Comparison of ENCODE assay signal across 27 cellular contexts in the genomic region with DNA sequence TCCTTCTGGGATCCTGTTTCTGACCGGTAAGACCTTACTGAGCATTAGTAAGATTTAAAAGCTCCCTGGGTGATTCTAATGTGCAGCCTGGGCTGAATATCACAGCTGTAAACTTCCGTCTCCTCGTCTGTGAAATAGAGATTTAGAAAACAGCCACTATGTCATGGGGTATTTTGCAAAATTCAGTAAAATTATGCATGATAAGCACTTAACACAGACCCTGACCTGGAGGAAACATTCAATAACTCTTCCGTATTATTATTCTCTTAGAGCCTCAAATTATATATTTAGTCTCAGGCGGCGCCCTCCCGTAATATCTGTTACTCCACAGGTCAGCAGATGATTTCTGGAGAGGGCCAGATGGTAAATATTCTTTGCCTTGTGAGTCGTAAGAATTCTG. TPM values are rescaled to one million over a fixed set of nuclear protein-coding genes. Genes with fewer than 3 reads are reported as not detected.
DNase-seq lines count a peak whose midpoint lies in the region; ATAC-seq, FAIRE-seq and TF ChIP-seq lines count a peak whose summit lies in the region.
"Had no signal": no experiment of that assay in that cellular context is flagged by ENCODE, and none has a peak within 500 bp of the region (broad histone marks: within the 10 kb centered on the region; RNA-seq: fewer than 3 reads in every experiment).

No MANE protein-coding gene starts in this region.

- H3K27ac ChIP-seq in left ventricle myocardium inferior (replicated peaks) (peak overlapping the region; percentile 53), WERI-Rb-1 (peak overlapping the region; percentile 59), iPS-20b (ENCODE audit: low read length) (no peak overlapping the region), trophoblast cell (ENCODE audit: low read depth, low read length) (peak overlapping the region; percentile 19)
- H3K27ac ChIP-seq: BLaER1, KMS-11, SJCRH30 had no signal

- peaks cover 7% of the 10 kb centered on the region for H3K27me3 Mint-ChIP-seq in activated T-cell treated with anti-CD3 and anti-CD28 coated beads, Interleukin-2, amount 50 U/mL, for 72 hours (ENCODE audit: low read depth)
- H3K27me3 Mint-ChIP-seq: CD4-positive, CD25-positive, alpha-beta regulatory T cell had no signal

- 0 out of 2 replicates have a peak overlapping the region, but pooled peaks have one; percentile 3 for H3K9ac ChIP-seq in iPS-20b (ENCODE audit: low read depth, low read length)
- no peak overlapping the region for H3K9ac ChIP-seq in trophoblast cell (ENCODE audit: low read length)
- H3K9ac ChIP-seq: BLaER1, KMS-11 had no signal

- no peaks in the 10 kb centered on the region for H3K9me3 Mint-ChIP-seq in activated T-cell treated with anti-CD3 and anti-CD28 coated beads, Interleukin-2, amount 50 U/mL, for 72 hours
- H3K9me3 Mint-ChIP-seq: CD4-positive, CD25-positive, alpha-beta regulatory T cell; HFFc6 had no signal

- intact Hi-C loops in left ventricle myocardium inferior (cut with micrococcal nuclease) = no loop called here
- intact Hi-C loops in Right ventricle myocardium superior (cut with DNase I) = no loop called here

- H3K4me1 ChIP-seq in left ventricle myocardium inferior (peaks cover 21% of the 10 kb centered on the region), iPS-20b (ENCODE audit: insufficient read depth, low read length) (no peaks in the 10 kb centered on the region), trophoblast cell (ENCODE audit: control insufficient read depth in 1 of 2, insufficient read depth in 2 of 2, low read length in 2 of 2) (peaks cover 7 to 11% of the 10 kb centered on the region in 2 experiments)
- H3K4me1 ChIP-seq: BLaER1, HAP-1, SJCRH30 had no signal

- H2BK120ac ChIP-seq in trophoblast cell (ENCODE audit: insufficient read depth, low read length, poor library complexity) = no peak overlapping the region

- no peak overlapping the region for H3K14ac ChIP-seq in trophoblast cell (ENCODE audit: low read length)

- H3K27ac Mint-ChIP-seq in activated T-cell treated with anti-CD3 and anti-CD28 coated beads, Interleukin-2, amount 50 U/mL, for 72 hours = no peak overlapping the region
- H3K27ac Mint-ChIP-seq: CD4-positive, CD25-positive, alpha-beta regulatory T cell; HFFc6 had no signal

- H4K8ac ChIP-seq in trophoblast cell (ENCODE audit: low read depth, low read length) = no peak overlapping the region

- H3K9me3 ChIP-seq in left ventricle myocardium inferior (replicated peaks) (no peaks in the 10 kb centered on the region), WERI-Rb-1 (ENCODE audit: severe bottlenecking) (no peaks in the 10 kb centered on the region), iPS-20b (ENCODE audit: insufficient read depth, low read depth, low read length) (no peaks in the 10 kb centered on the region), trophoblast cell (ENCODE audit: insufficient read depth, low read depth, low read length) (no peaks in the 10 kb centered on the region)
- H3K9me3 ChIP-seq: BLaER1, HAP-1, SJCRH30 had no signal

- ATAC-seq in Right ventricle myocardium superior (ENCODE audit: poor library complexity) (no peak), GM18867 (IDR thresholded peaks at IDR 0.05; ENCODE audit: unreplicated experiment) (no peak)
- ATAC-seq in activated T-cell treated with anti-CD3 and anti-CD28 coated beads, Interleukin-2, amount 50 U/mL, for 72 hours (replicated peaks in 1 of 2) = no peak
- ATAC-seq: PC-3, SK-N-SH treated with all-trans-retinoic acid at 6 μM for 48 hours had no signal

- no peak overlapping the region for H2AK5ac ChIP-seq in trophoblast cell (ENCODE audit: low read length)

- TF ChIP-seq POLR2A in GM12892 (IDR thresholded peaks at IDR 0.05; ENCODE audit: low read depth, low read length) = no peak

- H3K4me3 ChIP-seq in left ventricle myocardium inferior (no peak overlapping the region), WERI-Rb-1 (ENCODE audit: low read depth, low read length) (no peak overlapping the region), iPS-20b (ENCODE audit: low read length) (no peak overlapping the region), trophoblast cell (ENCODE audit: low read depth, low read length) (no peak overlapping the region)
- H3K4me3 ChIP-seq: BLaER1, HAP-1, SJCRH30 had no signal

- peaks cover 8% of the 10 kb centered on the region for H3K79me1 ChIP-seq in trophoblast cell (ENCODE audit: low read length)

- peak overlapping the region; percentile 24 for H2BK12ac ChIP-seq in trophoblast cell (ENCODE audit: low read length)

- H3K4me2 ChIP-seq in trophoblast cell (ENCODE audit: low read length) = no peak overlapping the region
- H3K4me2 ChIP-seq: BLaER1, KMS-11 had no signal

- H3K4me3 Mint-ChIP-seq in activated T-cell treated with anti-CD3 and anti-CD28 coated beads, Interleukin-2, amount 50 U/mL, for 72 hours = no peak overlapping the region
- H3K4me3 Mint-ChIP-seq: CD4-positive, CD25-positive, alpha-beta regulatory T cell; HFFc6 had no signal

- H3K36me3 Mint-ChIP-seq in activated T-cell treated with anti-CD3 and anti-CD28 coated beads, Interleukin-2, amount 50 U/mL, for 72 hours (ENCODE audit: insufficient read depth in 2 of 2) = no peaks in the 10 kb centered on the region
- H3K36me3 Mint-ChIP-seq: CD4-positive, CD25-positive, alpha-beta regulatory T cell had no signal

- H4K12ac ChIP-seq in trophoblast cell (ENCODE audit: low read depth, low read length) = no peak overlapping the region

- H2AFZ ChIP-seq in trophoblast cell (ENCODE audit: insufficient read depth, low read length, poor library complexity) = no peak overlapping the region

- no peak for FAIRE-seq in GM12892 (lab: Jason Lieb, UNC)
- FAIRE-seq: HTR-8/SVneo had no signal

- H3K27me3 ChIP-seq in left ventricle myocardium inferior (ENCODE audit: low read depth) = no peaks in the 10 kb centered on the region
- H3K27me3 ChIP-seq in WERI-Rb-1 (ENCODE audit: insufficient read depth, low read depth, severe bottlenecking) = no peaks in the 10 kb centered on the region
- H3K27me3 ChIP-seq in iPS-20b (ENCODE audit: insufficient read depth, low read length) = no peaks in the 10 kb centered on the region
- H3K27me3 ChIP-seq in trophoblast cell (ENCODE audit: insufficient read depth, low read length) = no peaks in the 10 kb centered on the region
- H3K27me3 ChIP-seq: BLaER1, SJCRH30 had no signal

- no peaks in the 10 kb centered on the region for H3K4me1 Mint-ChIP-seq in activated T-cell treated with anti-CD3 and anti-CD28 coated beads, Interleukin-2, amount 50 U/mL, for 72 hours (ENCODE audit: low read depth)
- H3K4me1 Mint-ChIP-seq: CD4-positive, CD25-positive, alpha-beta regulatory T cell had no signal

- WGBS in trophoblast cell (ENCODE audit: extremely low coverage, insufficient coverage, insufficient read length) = no CpG with 5 or more reads among the region's 8 CpGs

- no peak overlapping the region for H3K23ac ChIP-seq in trophoblast cell (ENCODE audit: low read length)

- no peak overlapping the region for H2BK5ac ChIP-seq in trophoblast cell (ENCODE audit: low read depth, low read length, poor library complexity)

- H4K91ac ChIP-seq in trophoblast cell (ENCODE audit: low read depth, low read length) = no peak overlapping the region

- no peak overlapping the region for H3K18ac ChIP-seq in trophoblast cell (ENCODE audit: low read length)

- H3K36me3 ChIP-seq in left ventricle myocardium inferior (no peaks in the 10 kb centered on the region), WERI-Rb-1 (peaks cover 21% of the 10 kb centered on the region), iPS-20b (ENCODE audit: insufficient read depth, low read depth, low read length) (peaks cover 55% of the 10 kb centered on the region), trophoblast cell (ENCODE audit: control insufficient read depth in 1 of 2, insufficient read depth in 2 of 2, low read length in 2 of 2) (peaks cover 4 to 12% of the 10 kb centered on the region in 2 experiments)
- H3K36me3 ChIP-seq: BLaER1, SJCRH30 had no signal

- DNase-seq in left ventricle myocardium inferior (no peak), Right ventricle myocardium superior (no peak), WERI-Rb-1 (no peak), trophoblast cell (no peak), GM12892 (ENCODE audit: insufficient read length) (no peak)
- no peak for DNase-seq in activated T-cell treated with anti-CD3 and anti-CD28 coated beads, Interleukin-2, amount 50 U/mL, for 72 hours
- DNase-seq: CD4-positive, CD25-positive, alpha-beta regulatory T cell; DMS53; GOT3; HFFc6; IMR-90; MM.1S; NCI-H1048; NCI-H1417; NCI-H1694; NCI-H2029 treated with DMSO at 0.1 percent for 48 hours; NCI-H524; NCI-H774; PC-3; SJCRH30 had no signal

- H3K4ac ChIP-seq in trophoblast cell (ENCODE audit: low read depth, low read length) = no peak overlapping the region

- H3K79me2 ChIP-seq in trophoblast cell (ENCODE audit: control insufficient read depth, insufficient read depth, low read length, poor library complexity) = no peaks in the 10 kb centered on the region

- no peak for TF ChIP-seq CTCF in left ventricle myocardium inferior (IDR thresholded peaks at IDR 0.05; ENCODE audit: borderline replicate concordance)
- no peak for TF ChIP-seq CTCF in WERI-Rb-1 (IDR thresholded peaks at IDR 0.05; ENCODE audit: low read depth, low read length)

RNA-seq across cellular contexts. Expression of a gene that starts 39.3 kb away (rescaled TPM):
- total RNA-seq in left ventricle myocardium inferior (48.0 TPM), Right ventricle myocardium superior (41.8 TPM)
- polyA plus RNA-seq in trophoblast cell (2013) = 86.5 and 89.0 TPM in 2 replicates
- 87.4 TPM for polyA plus RNA-seq in GM12892 (2012; ENCODE audit: missing spikeins)
- 10 to 100 TPM; 81.1 to 93.0 TPM for total RNA-seq in activated T-cell treated with anti-CD3 and anti-CD28 coated beads, Interleukin-2, amount 50 U/mL, for 72 hours
